In the genomic region with DNA sequence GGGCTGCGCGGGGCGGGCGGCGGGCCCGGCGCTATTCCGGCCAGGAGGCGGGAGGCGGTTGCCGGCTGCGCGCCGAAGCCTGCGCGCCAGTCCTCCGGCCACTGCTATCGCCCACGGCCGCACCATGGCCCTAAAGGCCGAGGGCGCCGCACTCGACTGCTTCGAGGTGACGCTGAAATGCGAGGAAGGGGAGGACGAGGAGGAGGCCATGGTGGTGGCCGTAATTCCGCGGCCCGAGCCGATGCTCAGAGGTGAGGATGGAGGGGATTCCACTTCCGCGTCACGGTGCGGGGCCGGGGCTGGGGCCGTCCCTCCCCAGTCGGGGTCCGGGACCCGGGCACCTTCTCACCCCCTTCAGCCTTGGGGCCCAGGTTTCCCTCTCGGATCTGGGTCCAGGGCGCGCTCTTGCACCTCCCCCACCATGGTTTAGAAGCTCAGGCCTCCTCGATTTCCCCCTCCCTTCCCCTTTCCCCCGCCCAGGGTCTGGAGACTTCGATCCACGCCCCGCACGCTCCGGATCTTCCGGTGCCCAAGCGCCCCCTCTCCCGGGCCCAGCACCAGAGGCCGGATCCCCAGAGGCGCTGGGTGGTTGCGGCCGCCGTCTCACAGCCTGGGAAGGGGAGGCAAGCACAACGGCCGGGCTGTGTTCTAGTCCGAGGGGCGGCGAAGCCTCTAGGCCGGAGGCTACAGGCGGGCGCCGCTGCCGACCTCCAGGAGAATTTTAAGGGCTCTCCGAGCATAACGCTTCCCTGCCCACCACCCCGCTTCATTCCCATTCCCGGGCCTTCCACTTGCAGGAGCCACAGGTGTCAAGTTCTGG, we compare ENCODE assay signal across 1 cellular context.
TF ChIP-seq lines count a peak whose summit lies in the region.

No MANE protein-coding gene starts in this region.

TF ChIP-seq in HEK293, 187 proteins besides CTCF, POLR2A, EP300 and RAD21 (continued from another document and continues in another):
- TF ChIP-seq, protein P1, sequence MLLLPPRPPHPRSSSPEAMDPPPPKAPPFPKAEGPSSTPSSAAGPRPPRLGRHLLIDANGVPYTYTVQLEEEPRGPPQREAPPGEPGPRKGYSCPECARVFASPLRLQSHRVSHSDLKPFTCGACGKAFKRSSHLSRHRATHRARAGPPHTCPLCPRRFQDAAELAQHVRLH (tag by site-specific recombination; IDR thresholded peaks at IDR 0.05): no peak
- TF ChIP-seq GLIS2 (tag by site-specific recombination; IDR thresholded peaks at IDR 0.05) (peak; percentile 42), ZEB2 (tag by site-specific recombination; IDR thresholded peaks at IDR 0.05) (no peak; the same call in none of the 2 replicates), ZNF121 (tag by site-specific recombination; IDR thresholded peaks at IDR 0.05) (0 out of 2 replicates have a peak, but pooled peaks have one; percentile 14), ZNF610 (tag by site-specific recombination; IDR thresholded peaks at IDR 0.05; ENCODE audit: borderline replicate concordance) (no peak), SP3 (tag by site-specific recombination; IDR thresholded peaks at IDR 0.05) (peak; percentile 57), ZNF169 (tag by site-specific recombination; IDR thresholded peaks at IDR 0.05) (no peak), HOXC10 (CRISPR knock-in tag; IDR thresholded peaks at IDR 0.05) (no peak), ZSCAN23 (tag by site-specific recombination; IDR thresholded peaks at IDR 0.05) (no peak), YY1 (tag by site-specific recombination; IDR thresholded peaks at IDR 0.05) (no peak), ZNF362 (tag by site-specific recombination; IDR thresholded peaks at IDR 0.05) (no peak), HOXD13 (CRISPR knock-in tag; IDR thresholded peaks at IDR 0.05; ENCODE audit: borderline replicate concordance) (no peak), ZNF24 (tag by site-specific recombination; IDR thresholded peaks at IDR 0.05) (no peak), ZNF776 (tag by site-specific recombination; IDR thresholded peaks at IDR 0.05; ENCODE audit: borderline replicate concordance) (no peak), ZBTB11 (tag by site-specific recombination; conservative IDR thresholded peaks at IDR 0.05; ENCODE audit: low read depth) (peak; percentile 61), ZNF600 (tag by site-specific recombination; IDR thresholded peaks at IDR 0.05) (no peak), KLF16 (tag by site-specific recombination; IDR thresholded peaks at IDR 0.05) (peak; percentile 68; the same call in 1 of the 2 replicates), ZNF274 (IDR thresholded peaks at IDR 0.05; ENCODE audit: low read length) (no peak), ZNF274 (tag by site-specific recombination; IDR thresholded peaks at IDR 0.05; ENCODE audit: borderline replicate concordance) (no peak), ZBTB26 (tag by site-specific recombination; optimal IDR thresholded peaks at IDR 0.05) (peak; percentile 80), ZNF791 (tag by site-specific recombination; IDR thresholded peaks at IDR 0.05) (no peak), ZNF677 (tag by site-specific recombination; IDR thresholded peaks at IDR 0.05) (no peak), ZNF768 (tag by site-specific recombination; IDR thresholded peaks at IDR 0.05) (no peak), ZBTB1 (tag by site-specific recombination; IDR thresholded peaks at IDR 0.05) (no peak), ZIC2 (tag by site-specific recombination; IDR thresholded peaks at IDR 0.05) (no peak), IKZF3 (tag by site-specific recombination; IDR thresholded peaks at IDR 0.05) (no peak), ZNF416 (tag by site-specific recombination; IDR thresholded peaks at IDR 0.05) (no peak), ZNF433 (tag by site-specific recombination; IDR thresholded peaks at IDR 0.05; ENCODE audit: low read depth) (no peak), ZNF366 (tag by site-specific recombination; conservative IDR thresholded peaks at IDR 0.05) (no peak), ZNF350 (tag by site-specific recombination; IDR thresholded peaks at IDR 0.05) (no peak), PRDM10 (tag by site-specific recombination; IDR thresholded peaks at IDR 0.05) (peak; percentile 84), ZNF48 (tag by site-specific recombination; IDR thresholded peaks at IDR 0.05) (no peak), ZNF792 (tag by site-specific recombination; IDR thresholded peaks at IDR 0.05) (no peak), ZNF596 (tag by site-specific recombination; IDR thresholded peaks at IDR 0.05) (no peak), ZFHX2 (tag by site-specific recombination; conservative IDR thresholded peaks at IDR 0.05) (0 out of 2 replicates have a peak, but pooled peaks have one; percentile 41), OVOL3 (tag by site-specific recombination; IDR thresholded peaks at IDR 0.05) (no peak), HOXA7 (CRISPR knock-in tag; IDR thresholded peaks at IDR 0.05; ENCODE audit: borderline replicate concordance) (no peak), ZNF473 (tag by site-specific recombination; IDR thresholded peaks at IDR 0.05) (no peak)
- TF ChIP-seq, protein P2, sequence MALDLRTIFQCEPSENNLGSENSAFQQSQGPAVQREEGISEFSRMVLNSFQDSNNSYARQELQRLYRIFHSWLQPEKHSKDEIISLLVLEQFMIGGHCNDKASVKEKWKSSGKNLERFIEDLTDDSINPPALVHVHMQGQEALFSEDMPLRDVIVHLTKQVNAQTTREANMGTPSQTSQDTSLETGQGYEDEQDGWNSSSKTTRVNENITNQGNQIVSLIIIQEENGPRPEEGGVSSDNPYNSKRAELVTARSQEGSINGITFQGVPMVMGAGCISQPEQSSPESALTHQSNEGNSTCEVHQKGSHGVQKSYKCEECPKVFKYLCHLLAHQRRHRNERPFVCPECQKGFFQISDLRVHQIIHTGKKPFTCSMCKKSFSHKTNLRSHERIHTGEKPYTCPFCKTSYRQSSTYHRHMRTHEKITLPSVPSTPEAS (tag by site-specific recombination; IDR thresholded peaks at IDR 0.05): no peak
- TF ChIP-seq, protein P3, sequence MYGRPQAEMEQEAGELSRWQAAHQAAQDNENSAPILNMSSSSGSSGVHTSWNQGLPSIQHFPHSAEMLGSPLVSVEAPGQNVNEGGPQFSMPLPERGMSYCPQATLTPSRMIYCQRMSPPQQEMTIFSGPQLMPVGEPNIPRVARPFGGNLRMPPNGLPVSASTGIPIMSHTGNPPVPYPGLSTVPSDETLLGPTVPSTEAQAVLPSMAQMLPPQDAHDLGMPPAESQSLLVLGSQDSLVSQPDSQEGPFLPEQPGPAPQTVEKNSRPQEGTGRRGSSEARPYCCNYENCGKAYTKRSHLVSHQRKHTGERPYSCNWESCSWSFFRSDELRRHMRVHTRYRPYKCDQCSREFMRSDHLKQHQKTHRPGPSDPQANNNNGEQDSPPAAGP (tag by site-specific recombination; IDR thresholded peaks at IDR 0.05): peak; percentile 45
- TF ChIP-seq, protein P4, sequence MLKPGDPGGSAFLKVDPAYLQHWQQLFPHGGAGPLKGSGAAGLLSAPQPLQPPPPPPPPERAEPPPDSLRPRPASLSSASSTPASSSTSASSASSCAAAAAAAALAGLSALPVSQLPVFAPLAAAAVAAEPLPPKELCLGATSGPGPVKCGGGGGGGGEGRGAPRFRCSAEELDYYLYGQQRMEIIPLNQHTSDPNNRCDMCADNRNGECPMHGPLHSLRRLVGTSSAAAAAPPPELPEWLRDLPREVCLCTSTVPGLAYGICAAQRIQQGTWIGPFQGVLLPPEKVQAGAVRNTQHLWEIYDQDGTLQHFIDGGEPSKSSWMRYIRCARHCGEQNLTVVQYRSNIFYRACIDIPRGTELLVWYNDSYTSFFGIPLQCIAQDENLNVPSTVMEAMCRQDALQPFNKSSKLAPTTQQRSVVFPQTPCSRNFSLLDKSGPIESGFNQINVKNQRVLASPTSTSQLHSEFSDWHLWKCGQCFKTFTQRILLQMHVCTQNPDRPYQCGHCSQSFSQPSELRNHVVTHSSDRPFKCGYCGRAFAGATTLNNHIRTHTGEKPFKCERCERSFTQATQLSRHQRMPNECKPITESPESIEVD (tag by site-specific recombination; IDR thresholded peaks at IDR 0.05): no peak
- TF ChIP-seq, protein P5, sequence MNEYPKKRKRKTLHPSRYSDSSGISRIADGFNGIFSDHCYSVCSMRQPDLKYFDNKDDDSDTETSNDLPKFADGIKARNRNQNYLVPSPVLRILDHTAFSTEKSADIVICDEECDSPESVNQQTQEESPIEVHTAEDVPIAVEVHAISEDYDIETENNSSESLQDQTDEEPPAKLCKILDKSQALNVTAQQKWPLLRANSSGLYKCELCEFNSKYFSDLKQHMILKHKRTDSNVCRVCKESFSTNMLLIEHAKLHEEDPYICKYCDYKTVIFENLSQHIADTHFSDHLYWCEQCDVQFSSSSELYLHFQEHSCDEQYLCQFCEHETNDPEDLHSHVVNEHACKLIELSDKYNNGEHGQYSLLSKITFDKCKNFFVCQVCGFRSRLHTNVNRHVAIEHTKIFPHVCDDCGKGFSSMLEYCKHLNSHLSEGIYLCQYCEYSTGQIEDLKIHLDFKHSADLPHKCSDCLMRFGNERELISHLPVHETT (tag by site-specific recombination; IDR thresholded peaks at IDR 0.05): no peak
- TF ChIP-seq, protein P6, sequence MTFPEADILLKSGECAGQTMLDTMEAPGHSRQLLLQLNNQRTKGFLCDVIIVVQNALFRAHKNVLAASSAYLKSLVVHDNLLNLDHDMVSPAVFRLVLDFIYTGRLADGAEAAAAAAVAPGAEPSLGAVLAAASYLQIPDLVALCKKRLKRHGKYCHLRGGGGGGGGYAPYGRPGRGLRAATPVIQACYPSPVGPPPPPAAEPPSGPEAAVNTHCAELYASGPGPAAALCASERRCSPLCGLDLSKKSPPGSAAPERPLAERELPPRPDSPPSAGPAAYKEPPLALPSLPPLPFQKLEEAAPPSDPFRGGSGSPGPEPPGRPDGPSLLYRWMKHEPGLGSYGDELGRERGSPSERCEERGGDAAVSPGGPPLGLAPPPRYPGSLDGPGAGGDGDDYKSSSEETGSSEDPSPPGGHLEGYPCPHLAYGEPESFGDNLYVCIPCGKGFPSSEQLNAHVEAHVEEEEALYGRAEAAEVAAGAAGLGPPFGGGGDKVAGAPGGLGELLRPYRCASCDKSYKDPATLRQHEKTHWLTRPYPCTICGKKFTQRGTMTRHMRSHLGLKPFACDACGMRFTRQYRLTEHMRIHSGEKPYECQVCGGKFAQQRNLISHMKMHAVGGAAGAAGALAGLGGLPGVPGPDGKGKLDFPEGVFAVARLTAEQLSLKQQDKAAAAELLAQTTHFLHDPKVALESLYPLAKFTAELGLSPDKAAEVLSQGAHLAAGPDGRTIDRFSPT (tag by site-specific recombination; IDR thresholded peaks at IDR 0.05): 0 out of 2 replicates have a peak, but pooled peaks have one; percentile 34
